In genomic region chr16:46658925-46659324, GRCh38 we compare ENCODE assay signal across 8 cellular contexts. TPM values are rescaled to one million over a fixed set of nuclear protein-coding genes. Genes with fewer than 3 reads are reported as not detected.
DNase-seq lines count a peak whose midpoint lies in the region; ATAC-seq and TF ChIP-seq lines count a peak whose summit lies in the region.

No MANE protein-coding gene starts in this region.

- H3K27ac ChIP-seq in upper lobe of right lung (no peak overlapping the region), sigmoid colon (no peak overlapping the region)

- ATAC-seq in GM18502 (IDR thresholded peaks at IDR 0.05; ENCODE audit: poor library complexity, unreplicated experiment) (peak; percentile 95), GM21526 (IDR thresholded peaks at IDR 0.05; ENCODE audit: low FRiP score, unreplicated experiment) (peak; percentile 88), upper lobe of right lung (peak; percentile 99)

- TF ChIP-seq CTCF in astrocyte of the spinal cord (IDR thresholded peaks at IDR 0.05; ENCODE audit: low read depth, low read length) (no peak), upper lobe of right lung (IDR thresholded peaks at IDR 0.05) (no peak), sigmoid colon (IDR thresholded peaks at IDR 0.05) (no peak)

- H3K4me1 ChIP-seq in upper lobe of right lung (no peaks in the 10 kb centered on the region), sigmoid colon (no peaks in the 10 kb centered on the region)

- DNase-seq in Jurkat, Clone E6-1 (ENCODE audit: low read depth, low spot score) = peak; percentile 7
- DNase-seq in astrocyte of the spinal cord (ENCODE audit: low read depth, low spot score) = peak; percentile 4
- DNase-seq in upper lobe of right lung = no peak
- no peak for DNase-seq in NCI-H2107 (lab: John Stamatoyannopoulos, UW)
- DNase-seq in glomerular visceral epithelial cell (ENCODE audit: extremely low spot score) = no peak
- no peak for DNase-seq in sigmoid colon

- no peak for TF ChIP-seq EP300 in sigmoid colon (IDR thresholded peaks at IDR 0.05)

- no peaks in the 10 kb centered on the region for H3K27me3 ChIP-seq in upper lobe of right lung
- no peaks in the 10 kb centered on the region for H3K27me3 ChIP-seq in sigmoid colon

- intact Hi-C loops in upper lobe of right lung (cut with DNase I) (no loop called here), sigmoid colon (cut with DNase I) (no loop called here)

- H3K9me3 ChIP-seq in upper lobe of right lung (no peaks in the 10 kb centered on the region), sigmoid colon (no peaks in the 10 kb centered on the region)

- no peak overlapping the region for H3K4me3 ChIP-seq in Jurkat, Clone E6-1 (ENCODE audit: low read length)
- H3K4me3 ChIP-seq in astrocyte of the spinal cord (ENCODE audit: low read depth, low read length) (no peak overlapping the region), upper lobe of right lung (no peak overlapping the region), sigmoid colon (no peak overlapping the region)

- H3K36me3 ChIP-seq in upper lobe of right lung (peaks cover 54% of the 10 kb centered on the region), sigmoid colon (peaks cover 14 to 57% (median 24%) of the 10 kb centered on the region in 4 donors)

- no peak for TF ChIP-seq POLR2A in sigmoid colon (IDR thresholded peaks at IDR 0.05)

- 39 to 65% methylated on average over 1 of the region's 1 CpG for WGBS in sigmoid colon, 2 donors

- in situ Hi-C loops in astrocyte of the spinal cord (cut with HindIII; ENCODE audit: low sequenced_read_pairs) = no loop called here

RNA-seq across cellular contexts. Expression of gene VPS35, which starts 30.1 kb away (rescaled TPM):
- polyA plus RNA-seq in Jurkat, Clone E6-1 (2012; ENCODE audit: insufficient read depth, insufficient read length) = 83.3 TPM
- 87.6 TPM for total RNA-seq in upper lobe of right lung
- 10 to 100 TPM; 44.4 to 61.8 (median 59.2) TPM for total RNA-seq in sigmoid colon
- 10 to 100 TPM; 28.7 to 43.7 (median 43.2) TPM for polyA plus RNA-seq in sigmoid colon

RNA-seq across cellular contexts. Expression of gene ORC6, which starts 30.5 kb away (rescaled TPM):
- polyA plus RNA-seq in Jurkat, Clone E6-1 (2012; ENCODE audit: insufficient read depth, insufficient read length) = 83.8 TPM
- total RNA-seq in upper lobe of right lung = 0.78 TPM
- 1 to 10 TPM in 2 of 4 donors, under 1 TPM in 2; 0.33 to 2.5 (median 0.83) TPM for total RNA-seq in sigmoid colon
- polyA plus RNA-seq in sigmoid colon = 1 to 10 TPM; 2.4 to 9.2 (median 6.7) TPM

RNA-seq across cellular contexts. Expression of gene SHCBP1, which starts 37.7 kb away (rescaled TPM):
- 31.8 TPM for polyA plus RNA-seq in Jurkat, Clone E6-1 (2012; ENCODE audit: insufficient read depth, insufficient read length)
- total RNA-seq in upper lobe of right lung = 1.0 TPM
- total RNA-seq in sigmoid colon = under 1 TPM; 0.36 to 0.83 (median 0.60) TPM
- 1 to 10 TPM in 2 of 3 donors, under 1 TPM in 1; 0.60 to 6.8 (median 1.8) TPM for polyA plus RNA-seq in sigmoid colon

Comparison
In these comparisons a context has a peak if more than half of its experiments do, and no peak if none do; other contexts are left out.
1. DNase-seq: peak in Jurkat, Clone E6-1 (single experiment) and astrocyte of the spinal cord (single experiment); none in upper lobe of right lung (single experiment), NCI-H2107 (single experiment), glomerular visceral epithelial cell (single experiment) and sigmoid colon (single experiment).
2. Peak in every context shown above with its lines, with median percentiles within 50 percentile points of each other: ATAC-seq.